In the genomic region with DNA sequence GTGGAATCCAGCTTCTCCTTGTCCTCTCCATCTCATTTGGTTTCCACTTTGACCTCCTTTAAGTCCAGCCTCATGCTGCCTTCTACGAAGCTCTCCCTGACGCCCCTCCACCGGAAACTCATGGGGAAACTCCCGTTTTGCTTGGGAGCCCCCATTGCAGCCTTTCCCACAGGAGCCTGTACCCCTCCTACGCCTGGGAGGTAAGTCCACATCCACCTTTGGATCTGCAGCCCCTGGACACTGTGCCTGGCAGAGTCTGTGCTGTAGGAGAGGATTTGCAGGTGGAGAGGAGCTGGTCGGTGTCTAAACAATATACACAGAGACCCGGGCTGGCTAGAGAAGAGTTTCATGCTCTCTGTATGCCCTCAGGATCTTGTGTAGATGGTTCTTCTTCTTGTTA, we compare ENCODE assay signal across 26 cellular contexts.
"Had no signal": no experiment of that assay in that cellular context is flagged by ENCODE, and none has a peak within 500 bp of the region (broad histone marks: within the 10 kb centered on the region; RNA-seq: fewer than 3 reads in every experiment).

No MANE protein-coding gene starts in this region.

- H3K4me3 ChIP-seq: gastroesophageal sphincter, heart left ventricle, hepatocyte, left lung, sigmoid colon, stomach, thyroid gland, upper lobe of left lung had no signal

- H3K4me1 Mint-ChIP-seq: endodermal cell; naive thymus-derived CD8-positive, alpha-beta T cell; stimulated activated effector memory CD8-positive, alpha-beta T cell treated with anti-CD3 and anti-CD28 coated beads, Interleukin-12 subunit alpha, Interleukin-12 subunit beta, amount 100 ng/mL, for 72 hours had no signal

- ATAC-seq: esophagus mucosa; foreskin keratinocyte; gastroesophageal sphincter; heart left ventricle; left cardiac atrium; left lung; naive thymus-derived CD8-positive, alpha-beta T cell; stimulated activated effector memory CD8-positive, alpha-beta T cell treated with anti-CD3 and anti-CD28 coated beads, Interleukin-12 subunit alpha, Interleukin-12 subunit beta, amount 100 ng/mL, for 72 hours had no signal

- H3K36me3 ChIP-seq: gastroesophageal sphincter, heart left ventricle, left lung, sigmoid colon, stomach, thyroid gland, upper lobe of left lung had no signal

- H2AFZ ChIP-seq: hepatocyte, parathyroid adenoma had no signal

- H3K4me1 ChIP-seq: foreskin keratinocyte, gastroesophageal sphincter, heart left ventricle, left lung, parathyroid adenoma, sigmoid colon, stomach, thyroid gland, upper lobe of left lung had no signal

- H3K4me3 Mint-ChIP-seq: dendritic cell treated with granulocyte-macrophage colony-stimulating factor and Interleukin-4, amounts not matched to agents 40 ng/mL and 50 ng/mL, for 4 days; endodermal cell; naive thymus-derived CD8-positive, alpha-beta T cell; nephron progenitor cell; stimulated activated effector memory CD8-positive, alpha-beta T cell treated with anti-CD3 and anti-CD28 coated beads, Interleukin-12 subunit alpha, Interleukin-12 subunit beta, amount 100 ng/mL, for 72 hours had no signal

- H3K27me3 ChIP-seq: foreskin keratinocyte, gastroesophageal sphincter, hepatocyte, left lung, sigmoid colon, stomach, thyroid gland, upper lobe of left lung had no signal

- H3K36me3 Mint-ChIP-seq: naive thymus-derived CD8-positive, alpha-beta T cell; stimulated activated effector memory CD8-positive, alpha-beta T cell treated with anti-CD3 and anti-CD28 coated beads, Interleukin-12 subunit alpha, Interleukin-12 subunit beta, amount 100 ng/mL, for 72 hours had no signal

- H3K27ac Mint-ChIP-seq: dendritic cell treated with granulocyte-macrophage colony-stimulating factor and Interleukin-4, amounts not matched to agents 40 ng/mL and 50 ng/mL, for 4 days; endodermal cell; naive thymus-derived CD8-positive, alpha-beta T cell; nephron progenitor cell; progenitor cell of endocrine pancreas; stimulated activated effector memory CD8-positive, alpha-beta T cell treated with anti-CD3 and anti-CD28 coated beads, Interleukin-12 subunit alpha, Interleukin-12 subunit beta, amount 100 ng/mL, for 72 hours had no signal

- DNase-seq: effector CD8-positive, alpha-beta T cell; foreskin keratinocyte; heart left ventricle; left cardiac atrium; left lung; mammary epithelial cell; mesendoderm; nephron progenitor cell; occipital lobe; stimulated activated CD4-positive, alpha-beta T cell treated with anti-CD3 and anti-CD28 coated beads, Interleukin-2, amount 100 ng/mL, for 24 hours; stimulated activated CD4-positive, alpha-beta T cell treated with anti-CD3 and anti-CD28 coated beads, Interleukin-4, amount 100 ng/mL, for 24 hours; stimulated activated naive CD4-positive, alpha-beta T cell treated with Interleukin-2 at 50 U/mL for 16 hours; stomach; thyroid gland; upper lobe of left lung had no signal

- H3K4me2 ChIP-seq: hepatocyte had no signal

- H3K27ac ChIP-seq: epithelial cell of prostate, foreskin keratinocyte, gastroesophageal sphincter, heart left ventricle, hepatocyte, left lung, parathyroid adenoma, sigmoid colon, stomach, thyroid gland, upper lobe of left lung had no signal

- H3K27me3 Mint-ChIP-seq: dendritic cell treated with granulocyte-macrophage colony-stimulating factor and Interleukin-4, amounts not matched to agents 40 ng/mL and 50 ng/mL, for 4 days had no signal

- H3K9me3 ChIP-seq: heart left ventricle, left lung, sigmoid colon, thyroid gland, upper lobe of left lung had no signal

- H3K9ac ChIP-seq: parathyroid adenoma had no signal
